In genomic region chr1:7015022-7015421, GRCh38 we compare ENCODE assay signal across 27 cellular contexts.
"Had no signal": no experiment of that assay in that cellular context is flagged by ENCODE, and none has a peak within 500 bp of the region (broad histone marks: within the 10 kb centered on the region; RNA-seq: fewer than 3 reads in every experiment).

No MANE protein-coding gene starts in this region.

- ATAC-seq: activated naive CD8-positive, alpha-beta T cell treated with anti-CD3 and anti-CD28 coated beads, Interleukin-2, amount 50 U/mL, for 24 hours; activated T-cell treated with anti-CD3 and anti-CD28 coated beads, Interleukin-2, amount 50 U/mL, for 4 hours; Panc1 had no signal

- H3K9ac ChIP-seq: KMS-11, SK-N-SH had no signal

- DNase-seq: activated B cell treated with CpG ODN at 0.5 μM for 24 hours; activated CD4-positive, alpha-beta memory T cell treated with anti-CD3 and anti-CD28 coated beads for 36 hours; activated CD4-positive, alpha-beta T cell treated with anti-CD3 and anti-CD28 coated beads for 4 hours; activated CD4-positive, alpha-beta T cell treated with anti-CD3 and anti-CD28 coated beads, Interleukin-2, amount 50 U/mL, for 1 hour; activated CD4-positive, CD25-positive, alpha-beta regulatory T cell treated with anti-CD3 and anti-CD28 coated beads, Interleukin-2, amount 50 U/mL, for 72 hours; activated CD8-positive, alpha-beta memory T cell treated with anti-CD3 and anti-CD28 coated beads, Interleukin-2, amount 50 U/mL, for 4 hours; activated effector memory CD4-positive, alpha-beta T cell treated with Interleukin-2 at 50 U/mL for 16 hours; activated naive CD4-positive, alpha-beta T cell treated with anti-CD3 and anti-CD28 coated beads, Interleukin-2, amount 10 ng/mL, durations not matched to agents 7 days and 5 days; activated naive CD8-positive, alpha-beta T cell treated with anti-CD3 and anti-CD28 coated beads, Interleukin-2, amount 50 U/mL, for 24 hours; activated T-cell treated with anti-CD3 and anti-CD28 coated beads for 4 hours; activated T-cell treated with anti-CD3 and anti-CD28 coated beads, Interleukin-2, amount 50 U/mL, for 4 hours; anterior cingulate cortex; caudate nucleus; MM.1S; MV-4-11; NCI-H1092; NCI-H1436 treated with DMSO at 0.1 percent for 48 hours; NCI-H1694 treated with DMSO at 0.1 percent for 48 hours; NCI-H2029; NCI-H345; NCI-H526; NCI-H82; SHP77 treated with DMSO at 0.1 percent for 48 hours; SK-N-SH had no signal

- H3K9me3 ChIP-seq: SJSA1, SK-N-SH had no signal

- H3K4me2 ChIP-seq: KMS-11, SK-N-SH had no signal

- H3K4me3 ChIP-seq: SJSA1 had no signal

- H3K36me3 ChIP-seq: SJSA1 had no signal

- H3K27ac ChIP-seq: KMS-11, SJSA1 had no signal

- H3K4me1 ChIP-seq: SJSA1 had no signal
